Comparison of ENCODE assay signal across 8 cellular contexts in the genomic region with DNA sequence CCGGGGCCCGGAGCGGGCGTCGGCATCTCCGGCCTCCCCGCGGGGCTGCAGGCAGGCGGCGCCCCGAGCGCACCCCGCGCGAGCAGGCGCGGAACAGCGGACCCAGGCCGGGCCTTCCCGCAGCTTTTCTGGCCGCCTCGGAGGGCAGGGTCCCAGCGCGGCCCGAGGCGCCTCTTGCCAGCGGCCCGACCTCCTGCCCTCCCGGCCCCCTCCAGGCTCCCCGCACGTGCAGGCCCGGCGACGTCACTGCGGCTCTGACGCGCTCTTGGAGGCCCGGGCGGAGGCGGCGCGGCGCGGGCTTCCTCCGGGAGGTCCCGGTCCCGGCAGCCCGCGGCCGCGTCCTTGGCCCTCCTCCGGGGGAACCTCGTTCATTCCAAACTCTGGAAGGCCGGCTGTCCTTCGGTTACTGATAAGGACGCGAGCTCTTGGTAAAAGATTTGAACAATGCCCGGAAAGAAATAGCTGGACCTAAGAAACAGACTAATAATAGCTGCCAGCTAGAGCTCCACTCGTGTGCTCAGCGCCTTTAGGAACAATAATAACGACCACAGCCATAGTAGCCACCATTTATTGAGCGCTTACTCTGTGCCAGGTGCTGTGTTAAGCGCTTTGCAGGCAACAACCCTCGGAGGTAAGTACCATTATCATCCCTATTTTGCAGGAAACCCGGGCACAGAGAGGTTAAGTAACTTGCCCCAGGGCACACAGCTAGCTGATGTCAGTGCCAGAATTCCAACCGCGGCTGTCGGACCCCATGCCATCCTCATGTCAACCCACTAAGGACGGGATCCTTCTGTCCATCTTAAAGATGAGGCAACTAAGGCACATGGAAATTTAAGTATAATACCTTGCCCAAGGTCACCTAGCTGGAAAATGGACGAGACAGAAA. TPM values are rescaled to one million over a fixed set of nuclear protein-coding genes. Genes with fewer than 3 reads are reported as not detected.
DNase-seq lines count a peak whose midpoint lies in the region; ATAC-seq and TF ChIP-seq lines count a peak whose summit lies in the region.

No MANE protein-coding gene starts in this region.

- peaks cover 39% of the 10 kb centered on the region for H3K27me3 ChIP-seq in endodermal cell (ENCODE audit: control insufficient read depth, insufficient read depth, low read length, poor library complexity, severe bottlenecking)
- peaks cover 20% of the 10 kb centered on the region for H3K27me3 ChIP-seq in mononuclear cell (ENCODE audit: insufficient read depth, low read length)

- H3K27ac Mint-ChIP-seq in endodermal cell = no peak overlapping the region

- H3K9ac ChIP-seq in endodermal cell (ENCODE audit: extremely low read depth, low read length, poor library complexity, severe bottlenecking) = no peak overlapping the region

- H3K9me3 ChIP-seq in endodermal cell (ENCODE audit: control insufficient read depth, low read length) (no peaks in the 10 kb centered on the region), mononuclear cell (ENCODE audit: low read depth, low read length) (no peaks in the 10 kb centered on the region)

- peaks cover 3% of the 10 kb centered on the region for H3K9me3 Mint-ChIP-seq in endodermal cell

- TF ChIP-seq CTCF in GM12865 (IDR thresholded peaks at IDR 0.05; ENCODE audit: insufficient read depth, low read depth, low read length, missing control alignments) (no peak), endodermal cell (conservative IDR thresholded peaks at IDR 0.05) (peak; percentile 16)

- H3K36me3 ChIP-seq in endodermal cell (ENCODE audit: control insufficient read depth, insufficient read depth, low read length) = no peaks in the 10 kb centered on the region

- WGBS in endodermal cell (ENCODE audit: insufficient coverage in 1 of 2, insufficient read length in 1 of 2), 2 experiments = 3% methylated on average over 39 to 70 of the region's 70 CpGs

- no peaks in the 10 kb centered on the region for H3K36me3 Mint-ChIP-seq in endodermal cell (ENCODE audit: low read depth)

- H3K4me1 Mint-ChIP-seq in endodermal cell = peaks cover 21% of the 10 kb centered on the region

- H3K27ac ChIP-seq in endodermal cell (ENCODE audit: low read depth, low read length) = no peak overlapping the region

- peaks cover 51% of the 10 kb centered on the region for H3K27me3 Mint-ChIP-seq in endodermal cell (ENCODE audit: insufficient read depth)

- ATAC-seq in GM18858 (IDR thresholded peaks at IDR 0.05; ENCODE audit: unreplicated experiment) = no peak

- no peak for DNase-seq in GM12865 (ENCODE audit: low read depth)
- DNase-seq in NCI-H2196 (lab: John Stamatoyannopoulos, UW; ENCODE audit: unreplicated experiment) = peak; percentile 66
- DNase-seq in activated CD8-positive, alpha-beta memory T cell treated with anti-CD3 and anti-CD28 coated beads for 24 hours = peak; percentile 88
- peak; percentile 80 for DNase-seq in endodermal cell
- peak; percentile 23 to 63 for DNase-seq in stimulated activated CD8-positive, alpha-beta memory T cell treated with anti-CD3 and anti-CD28 coated beads, Interleukin-7, amount 100 ng/mL, for 4 hours (ENCODE audit: low read depth in 2 of 2)
- no peak for DNase-seq in NK-92 (lab: John Stamatoyannopoulos, UW; ENCODE audit: unreplicated experiment)

- H3K4me3 Mint-ChIP-seq in endodermal cell = peak overlapping the region; percentile 68

- H3K4me1 ChIP-seq in endodermal cell (ENCODE audit: control insufficient read depth, insufficient read depth, low read length) (peaks cover 3% of the 10 kb centered on the region), mononuclear cell (ENCODE audit: insufficient read depth, low read length) (peaks cover 46% of the 10 kb centered on the region)

- H3K4me3 ChIP-seq in GM12865 (ENCODE audit: low read depth, low read length) = peak overlapping the region; percentile 31; the same call in 1 of the 2 replicates
- peak overlapping the region; percentile 78 for H3K4me3 ChIP-seq in endodermal cell (ENCODE audit: low read length)
- H3K4me3 ChIP-seq in mononuclear cell (ENCODE audit: low read length) = peak overlapping the region; percentile 26

RNA-seq across cellular contexts. Expression of a gene that starts 39.1 kb away (rescaled TPM):
- total RNA-seq in endodermal cell (1 to 10 TPM; 8.8 to 9.9 TPM), mononuclear cell (0.10 TPM)
- polyA plus RNA-seq in endodermal cell (2013, experiment 1 of 2) = 6.6 TPM
- polyA plus RNA-seq in endodermal cell (2013, experiment 2 of 2) = 7.5 TPM

Comparison
In these comparisons a context has a peak if more than half of its experiments do, and no peak if none do; other contexts are left out.
1. DNase-seq: peak in NCI-H2196 (single experiment), activated CD8-positive, alpha-beta memory T cell treated with anti-CD3 and anti-CD28 coated beads for 24 hours (single experiment), endodermal cell (single experiment) and stimulated activated CD8-positive, alpha-beta memory T cell treated with anti-CD3 and anti-CD28 coated beads, Interleukin-7, amount 100 ng/mL, for 4 hours (2 of 2); none in GM12865 (single experiment) and NK-92 (single experiment).
2. H3K4me3 ChIP-seq: peak in every context shown above with its lines; median percentile 78 in endodermal cell; 31 in GM12865; 26 in mononuclear cell.